In the genomic region with DNA sequence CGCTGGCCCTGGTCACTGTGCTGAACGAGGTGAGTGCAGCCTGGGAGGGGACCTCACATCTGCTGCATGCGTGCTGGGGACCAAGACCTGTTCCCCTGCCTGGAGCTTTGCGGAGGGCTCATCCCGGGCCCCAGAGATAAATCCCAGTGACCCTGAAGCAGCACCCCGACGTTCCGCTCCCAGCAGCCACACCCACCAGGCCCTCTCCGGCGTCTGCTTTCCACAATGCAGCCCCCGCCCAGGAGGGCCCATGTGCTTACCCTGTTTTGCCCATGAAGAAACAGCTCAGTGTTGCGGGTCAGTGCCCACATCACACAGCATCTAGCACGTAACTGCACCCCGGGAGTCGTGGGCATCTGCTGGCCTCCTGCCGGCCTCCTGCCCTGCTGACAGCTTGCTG, we compare ENCODE assay signal across 2 cellular contexts. TPM values are rescaled to one million over a fixed set of nuclear protein-coding genes. Genes with fewer than 3 reads are reported as not detected.
"Had no signal": no experiment of that assay in that cellular context is flagged by ENCODE, and none has a peak within 500 bp of the region (broad histone marks: within the 10 kb centered on the region; RNA-seq: fewer than 3 reads in every experiment).

No MANE protein-coding gene starts in this region.

RNA-seq across cellular contexts. Expression of a gene that starts 53.5 kb away (rescaled TPM):
- total RNA-seq: ascending aorta, body of pancreas had no signal
